Comparison of ENCODE assay signal across 21 cellular contexts in genomic region chr15:26890988-26891387, GRCh38. TPM values are rescaled to one million over a fixed set of nuclear protein-coding genes. Genes with fewer than 3 reads are reported as not detected.
"Had no signal": no experiment of that assay in that cellular context is flagged by ENCODE, and none has a peak within 500 bp of the region (broad histone marks: within the 10 kb centered on the region; RNA-seq: fewer than 3 reads in every experiment).

No MANE protein-coding gene starts in this region.

- DNase-seq: cortex of kidney; effector memory CD8-positive, alpha-beta T cell; esophagus squamous epithelium; natural killer cell; stimulated activated naive CD4-positive, alpha-beta T cell treated with Interleukin-2 at 50 U/mL for 16 hours; tibial artery had no signal

- H3K4me1 Mint-ChIP-seq: memory B cell; natural killer cell; stimulated activated effector memory CD8-positive, alpha-beta T cell treated with anti-CD3 and anti-CD28 coated beads, Interleukin-12 subunit alpha, Interleukin-12 subunit beta, amount 100 ng/mL, for 72 hours had no signal

- H3K27ac Mint-ChIP-seq: effector memory CD8-positive, alpha-beta T cell; memory B cell; natural killer cell; stimulated activated effector memory CD8-positive, alpha-beta T cell treated with anti-CD3 and anti-CD28 coated beads, Interleukin-12 subunit alpha, Interleukin-12 subunit beta, amount 100 ng/mL, for 72 hours; type B pancreatic cell had no signal

- FAIRE-seq: frontal cortex, kidney, pancreas had no signal

- H3K9me3 ChIP-seq: esophagus squamous epithelium, pancreas, stomach, tibial artery had no signal

- H3K36me3 Mint-ChIP-seq: memory B cell; natural killer cell; stimulated activated effector memory CD8-positive, alpha-beta T cell treated with anti-CD3 and anti-CD28 coated beads, Interleukin-12 subunit alpha, Interleukin-12 subunit beta, amount 100 ng/mL, for 72 hours had no signal

- H3K27ac ChIP-seq: esophagus squamous epithelium, pancreas, stomach, tibial artery had no signal

- H3K36me3 ChIP-seq: esophagus squamous epithelium, pancreas, stomach, tibial artery had no signal

- H3K4me3 ChIP-seq: lung, smooth muscle cell had no signal

- H3K27me3 Mint-ChIP-seq: effector memory CD8-positive, alpha-beta T cell had no signal

- H3K4me3 Mint-ChIP-seq: effector memory CD8-positive, alpha-beta T cell; memory B cell; natural killer cell; stimulated activated effector memory CD8-positive, alpha-beta T cell treated with anti-CD3 and anti-CD28 coated beads, Interleukin-12 subunit alpha, Interleukin-12 subunit beta, amount 100 ng/mL, for 72 hours; type B pancreatic cell had no signal

- ATAC-seq: effector memory CD8-positive, alpha-beta T cell; natural killer cell had no signal

- H3K9me3 Mint-ChIP-seq: type B pancreatic cell had no signal

RNA-seq across cellular contexts. Expression of gene GABRA5, which starts 24.1 kb away (rescaled TPM):
- total RNA-seq: dermis microvascular lymphatic vessel endothelial cell, kidney, liver, lung, natural killer cell, posterior vena cava, pulmonary artery endothelial cell, sciatic nerve, subcutaneous adipose tissue had no signal
